Comparison of ENCODE assay signal across 9 cellular contexts in genomic region chr6:134630468-134631180, GRCh38.
DNase-seq lines count a peak whose midpoint lies in the region; ATAC-seq and TF ChIP-seq lines count a peak whose summit lies in the region.
"Had no signal": no experiment of that assay in that cellular context is flagged by ENCODE, and none has a peak within 500 bp of the region (broad histone marks: within the 10 kb centered on the region; RNA-seq: fewer than 3 reads in every experiment).

No MANE protein-coding gene starts in this region.

- DNase-seq in RPMI8226: peak; percentile 28
- DNase-seq in hepatocyte (ENCODE audit: low spot score): peak; percentile 12
- DNase-seq in suprapubic skin (ENCODE audit: low spot score in 2 of 2): no peak
- DNase-seq in NCI-H2029 (lab: John Stamatoyannopoulos, UW): no peak
- DNase-seq in G401 (ENCODE audit: low spot score): no peak
- DNase-seq: foreskin melanocyte had no signal

- H3K27me3 ChIP-seq in hepatocyte (no peaks in the 10 kb centered on the region), suprapubic skin (no peaks in the 10 kb centered on the region)

- no peak overlapping the region for H2AFZ ChIP-seq in hepatocyte

- no peaks in the 10 kb centered on the region for H4K20me1 ChIP-seq in hepatocyte (ENCODE audit: insufficient read depth, poor library complexity, severe bottlenecking)

- TF ChIP-seq CTCF in hepatocyte (IDR thresholded peaks at IDR 0.05; ENCODE audit: poor library complexity) (no peak), suprapubic skin (IDR thresholded peaks at IDR 0.05) (no peak)

- peak overlapping the region; percentile 16 for H3K4me2 ChIP-seq in hepatocyte

- no peaks in the 10 kb centered on the region for H3K4me1 ChIP-seq in hepatocyte (ENCODE audit: insufficient read depth)
- peaks cover 14% of the 10 kb centered on the region for H3K4me1 ChIP-seq in suprapubic skin

- ATAC-seq in HG03103 (IDR thresholded peaks at IDR 0.05; ENCODE audit: low read depth, unreplicated experiment): peak; percentile 67
- ATAC-seq in GM18858 (IDR thresholded peaks at IDR 0.05; ENCODE audit: unreplicated experiment): no peak
- ATAC-seq: activated T-helper 17 cell treated with anti-CD3 and anti-CD28 coated beads, Interleukin-2, amount 50 U/mL, for 72 hours had no signal

- H3K9me2 ChIP-seq in hepatocyte (replicated peaks; ENCODE audit: insufficient read depth): no peaks in the 10 kb centered on the region

- TF ChIP-seq EP300 in suprapubic skin (IDR thresholded peaks at IDR 0.05): no peak

- H3K36me3 ChIP-seq in hepatocyte (replicated peaks; ENCODE audit: insufficient read depth, low read depth): no peaks in the 10 kb centered on the region
- no peaks in the 10 kb centered on the region for H3K36me3 ChIP-seq in suprapubic skin

- H3K9me3 ChIP-seq in hepatocyte (ENCODE audit: low read depth) (no peaks in the 10 kb centered on the region), suprapubic skin (no peaks in the 10 kb centered on the region)

- no peak overlapping the region for H3K4me3 ChIP-seq in hepatocyte
- H3K4me3 ChIP-seq in suprapubic skin: peak overlapping the region; percentile 5

- H3K27ac ChIP-seq in hepatocyte (no peak overlapping the region), suprapubic skin (peak overlapping the region; percentile 56)

- in situ Hi-C loops in G401 (cut with HindIII; ENCODE audit: low sequenced_read_pairs): no loop called here

- no peaks in the 10 kb centered on the region for H3K79me2 ChIP-seq in hepatocyte

- WGBS in hepatocyte (ENCODE audit: low lambda C conversion rate, missing lambda C conversion rate): 72% methylated on average over 11 of the region's 11 CpGs
- 52% methylated on average over 11 of the region's 11 CpGs for WGBS in suprapubic skin

- TF ChIP-seq POLR2A in suprapubic skin (IDR thresholded peaks at IDR 0.05): no peak

Comparison
In these comparisons a context has a peak if more than half of its experiments do, and no peak if none do; other contexts are left out.
1. DNase-seq: peak in RPMI8226 (single experiment) and hepatocyte (single experiment); none in suprapubic skin (0 of 2), NCI-H2029 (single experiment) and G401 (single experiment).